Comparison of ENCODE assay signal across 8 cellular contexts in genomic region chr1:23553896-23554480, GRCh38. TPM values are rescaled to one million over a fixed set of nuclear protein-coding genes. Genes with fewer than 3 reads are reported as not detected.
A peak's percentile ranks its signal among the peaks of the same experiment; 100 is the strongest.
DNase-seq lines count a peak whose midpoint lies in the region; ATAC-seq, FAIRE-seq and TF ChIP-seq lines count a peak whose summit lies in the region.

No MANE protein-coding gene starts in this region.

- H3K4me3 ChIP-seq in duodenal mucosa (ENCODE audit: low read depth in 1 of 2, low read length in 2 of 2) (peak overlapping the region; percentile 66), neural progenitor cell (peak overlapping the region; percentile 91)

- H3K9ac ChIP-seq in duodenal mucosa (ENCODE audit: low read depth in 1 of 2, low read length in 2 of 2) (peak overlapping the region; percentile 67 to 91), neural progenitor cell (peak overlapping the region; percentile 80)

- peak overlapping the region; percentile 90 for H3K4me3 Mint-ChIP-seq in CD4-positive, alpha-beta T cell
- H3K4me3 Mint-ChIP-seq in neural progenitor cell = peak overlapping the region; percentile 87

- peak overlapping the region; percentile 96 for H3K27ac Mint-ChIP-seq in CD4-positive, alpha-beta T cell
- H3K27ac Mint-ChIP-seq in neural progenitor cell = peak overlapping the region; percentile 96

- no peak for ATAC-seq in CD4-positive, alpha-beta T cell (ENCODE audit: poor library complexity)
- ATAC-seq in GM18873 (IDR thresholded peaks at IDR 0.05; ENCODE audit: low FRiP score, unreplicated experiment) (no peak), GM21526 (IDR thresholded peaks at IDR 0.05; ENCODE audit: low FRiP score, unreplicated experiment) (no peak), GM19397 (IDR thresholded peaks at IDR 0.05; ENCODE audit: unreplicated experiment) (no peak)

- H3K4me2 ChIP-seq in neural progenitor cell = peak overlapping the region; percentile 92

- H3K36me3 ChIP-seq in duodenal mucosa (ENCODE audit: control insufficient read depth in 1 of 2, insufficient read depth in 2 of 2, low read length in 2 of 2) = no peaks in the 10 kb centered on the region
- H3K36me3 ChIP-seq in neural progenitor cell = no peaks in the 10 kb centered on the region

- no peaks in the 10 kb centered on the region for H3K9me3 ChIP-seq in CD4-positive, alpha-beta T cell (ENCODE audit: control insufficient read depth, low read length)
- H3K9me3 ChIP-seq in duodenal mucosa (ENCODE audit: control insufficient read depth in 1 of 2, low read length in 2 of 2) (no peaks in the 10 kb centered on the region), neural progenitor cell (ENCODE audit: low read depth) (no peaks in the 10 kb centered on the region)

- no peak for TF ChIP-seq CTCF in CD4-positive, alpha-beta T cell (IDR thresholded peaks at IDR 0.05)
- no peak for TF ChIP-seq CTCF in neural progenitor cell (IDR thresholded peaks at IDR 0.05)

- H3K36me3 Mint-ChIP-seq in CD4-positive, alpha-beta T cell (ENCODE audit: low read depth) = peaks cover 26% of the 10 kb centered on the region
- H3K36me3 Mint-ChIP-seq in neural progenitor cell = peaks cover 15% of the 10 kb centered on the region

- POLR2A ChIA-PET in CD4-positive, alpha-beta T cell (lab: Charles Lee) = interaction anchor here (0.6 to 9.6 kb wide), 21 partner anchors 8 to 210 kb away, joined by 3 to 314 read pairs (median 8); partner anchors contain the start of genes E2F2 and HNRNPR

- peak overlapping the region; percentile 89 for H3K27ac ChIP-seq in CD4-positive, alpha-beta T cell (ENCODE audit: low read depth, low read length)
- H3K27ac ChIP-seq in duodenal mucosa (ENCODE audit: low read depth, low read length) = peak overlapping the region; percentile 77
- peak overlapping the region; percentile 98 for H3K27ac ChIP-seq in neural progenitor cell

- H3K4me1 Mint-ChIP-seq in CD4-positive, alpha-beta T cell (ENCODE audit: low read depth) = peaks cover 61% of the 10 kb centered on the region
- H3K4me1 Mint-ChIP-seq in neural progenitor cell = peaks cover 70% of the 10 kb centered on the region

- FAIRE-seq in frontal cortex (lab: Jason Lieb, UNC) = no peak

- intact Hi-C loops in CD4-positive, alpha-beta T cell (cut with DNase I, micrococcal nuclease) = loop anchor here in 1 of 2 experiments (1.0 to 10.0 kb wide), 2 partner anchors 65 to 421 kb away; no protein-coding TSS in a partner anchor

- H2AFZ ChIP-seq in neural progenitor cell (replicated peaks) = no peak overlapping the region

- peaks cover 41% of the 10 kb centered on the region for H4K20me1 ChIP-seq in neural progenitor cell (ENCODE audit: low read depth)

- H3K79me2 ChIP-seq in neural progenitor cell (ENCODE audit: low read depth) = peaks cover 28% of the 10 kb centered on the region

- no peaks in the 10 kb centered on the region for H3K9me3 Mint-ChIP-seq in CD4-positive, alpha-beta T cell
- no peaks in the 10 kb centered on the region for H3K9me3 Mint-ChIP-seq in neural progenitor cell

- CTCF ChIA-PET in CD4-positive, alpha-beta T cell (lab: Charles Lee) = interaction anchor here (1.0 to 8.9 kb wide), 13 partner anchors 9 to 104 kb away, joined by 3 to 81 read pairs (median 5); partner anchors contain the start of gene E2F2

- H3K4me1 ChIP-seq in duodenal mucosa (ENCODE audit: control insufficient read depth in 1 of 2, insufficient read depth in 2 of 2, low read length in 2 of 2) (peaks cover 27 to 44% of the 10 kb centered on the region in 2 donors), neural progenitor cell (peaks cover 51% of the 10 kb centered on the region)

- DNase-seq in CD4-positive, alpha-beta T cell = peak in 1 of 10 experiments; percentile 37
- peak; percentile 30 for DNase-seq in NCI-H2227 treated with DMSO at 0.1 percent for 48 hours (lab: John Stamatoyannopoulos, UW)
- peak; percentile 46 for DNase-seq in neural progenitor cell (ENCODE audit: low spot score)
- no peak for DNase-seq in frontal cortex (ENCODE audit: low spot score in 2 of 2)

- peaks cover 56% of the 10 kb centered on the region for H3F3A ChIP-seq in neural progenitor cell (ENCODE audit: low read depth)

- no peaks in the 10 kb centered on the region for H3K27me3 Mint-ChIP-seq in CD4-positive, alpha-beta T cell
- H3K27me3 Mint-ChIP-seq in neural progenitor cell (ENCODE audit: insufficient read depth, low read depth) = peaks cover 9% of the 10 kb centered on the region

- no peaks in the 10 kb centered on the region for H3K27me3 ChIP-seq in CD4-positive, alpha-beta T cell (ENCODE audit: control insufficient read depth, insufficient read depth, low read length)
- H3K27me3 ChIP-seq in duodenal mucosa (ENCODE audit: control insufficient read depth in 1 of 2, insufficient read depth in 2 of 2, low read length in 2 of 2) = no peaks in the 10 kb centered on the region
- peaks cover 17% of the 10 kb centered on the region for H3K27me3 ChIP-seq in neural progenitor cell

RNA-seq across cellular contexts. Expression of gene ID3, which starts 5.3 kb away (rescaled TPM):
- 10 to 100 TPM; 89.8 to 90.4 TPM for total RNA-seq in CD4-positive, alpha-beta T cell
- total RNA-seq in neural progenitor cell (ENCODE audit: low replicate concordance) = 99.9 and 235 TPM in 2 replicates
- total RNA-seq in frontal cortex = 22.4 TPM

RNA-seq across cellular contexts. Expression of gene E2F2, which starts 23.0 kb away (rescaled TPM):
- under 1 TPM; 0.50 to 0.69 TPM for total RNA-seq in CD4-positive, alpha-beta T cell
- total RNA-seq in neural progenitor cell (ENCODE audit: low replicate concordance) = 3.4 and 7.0 TPM in 2 replicates
- total RNA-seq in frontal cortex = 1.2 TPM

Comparison
In these comparisons a context has a peak if more than half of its experiments do, and no peak if none do; other contexts are left out.
1. DNase-seq: peak in NCI-H2227 treated with DMSO at 0.1 percent for 48 hours (single experiment) and neural progenitor cell (single experiment); none in frontal cortex (0 of 2).
2. Peak in every context shown above with its lines, with median percentiles within 50 percentile points of each other: H3K27ac ChIP-seq.